In the genomic region with DNA sequence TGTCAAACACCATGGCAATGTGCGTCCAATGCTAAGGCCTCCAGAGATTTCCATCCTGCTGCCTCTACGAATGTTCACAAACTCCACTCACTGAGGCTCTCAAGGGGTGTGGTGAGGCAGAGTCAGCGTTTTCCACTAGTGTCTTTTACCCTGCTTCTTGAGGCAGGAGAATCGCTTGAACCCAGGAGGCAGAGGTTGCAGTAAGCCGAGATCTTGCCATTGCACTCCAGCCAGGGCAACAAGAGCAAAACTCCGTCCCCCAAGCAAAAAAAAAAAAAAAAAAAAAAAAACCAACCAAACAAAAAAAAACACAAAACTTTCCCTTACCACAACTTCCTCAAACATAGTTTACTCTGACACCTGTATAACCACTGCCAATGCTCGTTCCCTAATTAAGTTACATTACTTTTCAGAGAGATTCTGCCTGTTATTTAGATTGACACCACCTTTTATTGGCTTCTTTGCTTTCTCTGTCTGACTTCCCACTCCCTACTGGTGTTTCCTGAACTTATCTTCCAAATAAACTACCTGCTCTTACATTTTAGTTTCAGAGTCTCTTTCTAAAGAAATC, we compare ENCODE assay signal across 9 cellular contexts.
DNase-seq lines count a peak whose midpoint lies in the region; ATAC-seq, FAIRE-seq and TF ChIP-seq lines count a peak whose summit lies in the region.
"Had no signal": no experiment of that assay in that cellular context is flagged by ENCODE, and none has a peak within 500 bp of the region (broad histone marks: within the 10 kb centered on the region; RNA-seq: fewer than 3 reads in every experiment).

No MANE protein-coding gene starts in this region.

- no peak for TF ChIP-seq POLR2A in GM12891 (IDR thresholded peaks at IDR 0.05; ENCODE audit: low read depth, low read length)

- peaks cover 2% of the 10 kb centered on the region for H3K9me3 Mint-ChIP-seq in glutamatergic neuron (ENCODE audit: unreplicated experiment)

- H3K4me3 Mint-ChIP-seq in glutamatergic neuron (ENCODE audit: unreplicated experiment) = no peak overlapping the region

- DNase-seq in GM12891 (ENCODE audit: insufficient read length, low spot score) = peak; percentile 15
- DNase-seq in KBM-7 = peak; percentile 80
- no peak for DNase-seq in glutamatergic neuron
- DNase-seq in HuH-7.5 (ENCODE audit: low spot score) = no peak
- DNase-seq in pons (ENCODE audit: low spot score) = no peak
- no peak for DNase-seq in anterior cingulate cortex (lab: John Stamatoyannopoulos, UW)
- DNase-seq in NCI-H1092 treated with DMSO at 0.1 percent for 48 hours (lab: John Stamatoyannopoulos, UW) = no peak
- DNase-seq: NCI-H526 treated with DMSO at 0.1 percent for 48 hours had no signal

- peak; percentile 37 for ATAC-seq in GM21360 (IDR thresholded peaks at IDR 0.05; ENCODE audit: unreplicated experiment)

- no peaks in the 10 kb centered on the region for H3K4me1 Mint-ChIP-seq in glutamatergic neuron (ENCODE audit: low read depth, unreplicated experiment)

- TF ChIP-seq CTCF in glutamatergic neuron (IDR thresholded peaks at IDR 0.05; ENCODE audit: partially characterized antibody, unreplicated experiment) = no peak

- peaks cover 6% of the 10 kb centered on the region for H3K36me3 Mint-ChIP-seq in glutamatergic neuron (ENCODE audit: unreplicated experiment)

- no peaks in the 10 kb centered on the region for H3K27me3 Mint-ChIP-seq in glutamatergic neuron (ENCODE audit: unreplicated experiment)

- no peak for FAIRE-seq in GM12891 (lab: Jason Lieb, UNC)

- H3K27ac Mint-ChIP-seq in glutamatergic neuron (ENCODE audit: unreplicated experiment) = peak overlapping the region; percentile 78

- in situ Hi-C loops in KBM-7 (cut with MboI; ENCODE audit: low pct_unique_long_range_greater_than_20kb, low sequenced_read_pairs) = no loop called here

TF ChIP-seq in GM12891, 5 proteins besides CTCF, POLR2A, EP300 and RAD21:
- TF ChIP-seq POLR2AphosphoS5 (IDR thresholded peaks at IDR 0.05; ENCODE audit: low read depth, low read length) (peak; percentile 30; the same call in 1 of the 2 replicates), PAX5 (IDR thresholded peaks at IDR 0.05; ENCODE audit: insufficient read depth, low read length, severe bottlenecking) (no peak), POU2F2 (IDR thresholded peaks at IDR 0.05; ENCODE audit: low read depth, low read length) (no peak), TAF1 (IDR thresholded peaks at IDR 0.05; ENCODE audit: low read depth, low read length) (no peak), SPI1 (IDR thresholded peaks at IDR 0.05; ENCODE audit: low read depth, low read length) (peak; percentile 14; the same call in 1 of the 2 replicates)

Comparison
In these comparisons a context has a peak if more than half of its experiments do, and no peak if none do; other contexts are left out.
1. DNase-seq: peak in GM12891 (single experiment) and KBM-7 (single experiment); none in glutamatergic neuron (single experiment), HuH-7.5 (single experiment), pons (single experiment), anterior cingulate cortex (0 of 58) and NCI-H1092 treated with DMSO at 0.1 percent for 48 hours (single experiment).